1 cellular context compared by ENCODE assay signal in genomic region chr17:19703776-19704371, GRCh38.
A peak's percentile ranks its signal among the peaks of the same experiment; 100 is the strongest.
TF ChIP-seq lines count a peak whose summit lies in the region.

No MANE protein-coding gene starts in this region.

TF ChIP-seq in H1, 55 proteins besides CTCF, POLR2A, EP300 and RAD21:
- peak; percentile 24; the same call in 1 of the 2 replicates for TF ChIP-seq TEAD4 (IDR thresholded peaks at IDR 0.05; ENCODE audit: low read depth, low read length)
- TF ChIP-seq KDM1A (IDR thresholded peaks at IDR 0.05; ENCODE audit: borderline replicate concordance, low read length): no peak
- peak; percentile 76 for TF ChIP-seq E2F6 (IDR thresholded peaks at IDR 0.05)
- TF ChIP-seq MAX (IDR thresholded peaks at IDR 0.05): 0 out of 2 replicates have a peak, but pooled peaks have one; percentile 43
